ENCODE assay signal across 8 cellular contexts in genomic region chr9:89522261-89522978, GRCh38. TPM values are rescaled to one million over a fixed set of nuclear protein-coding genes. Genes with fewer than 3 reads are reported as not detected.
A peak's percentile ranks its signal among the peaks of the same experiment; 100 is the strongest.
DNase-seq lines count a peak whose midpoint lies in the region; ATAC-seq and TF ChIP-seq lines count a peak whose summit lies in the region.

No MANE protein-coding gene starts in this region.

- CTCF ChIA-PET in CD8-positive, alpha-beta T cell (lab: Charles Lee) = interaction anchor here (0.7 to 3.1 kb wide), 14 partner anchors 9 to 105 kb away, joined by 3 to 32 read pairs (median 6); no protein-coding TSS in a partner anchor

- peak overlapping the region; percentile 48 for H3K4me3 Mint-ChIP-seq in CD8-positive, alpha-beta T cell
- H3K4me3 Mint-ChIP-seq in stimulated activated naive CD8-positive, alpha-beta T cell treated with anti-CD3 and anti-CD28 coated beads, Interleukin-15, amount 100 ng/mL, for 72 hours = peak overlapping the region; percentile 63 to 85

- ATAC-seq in CD8-positive, alpha-beta T cell = peak; percentile 85
- peak; percentile 86 for ATAC-seq in GM21367 (IDR thresholded peaks at IDR 0.05; ENCODE audit: unreplicated experiment)
- ATAC-seq in heart right ventricle = peak in 6 of 8 donors; percentile 32 to 51 (median 44)
- ATAC-seq in stimulated activated naive CD8-positive, alpha-beta T cell treated with anti-CD3 and anti-CD28 coated beads, Interleukin-15, amount 100 ng/mL, for 72 hours = peak; percentile 94

- no peaks in the 10 kb centered on the region for H3K36me3 Mint-ChIP-seq in CD8-positive, alpha-beta T cell

- H3K36me3 ChIP-seq in CD8-positive, alpha-beta T cell (ENCODE audit: insufficient read depth, low read length) = no peaks in the 10 kb centered on the region
- H3K36me3 ChIP-seq in heart right ventricle = no peaks in the 10 kb centered on the region

- peaks cover 100% of the 10 kb centered on the region for H3K4me1 Mint-ChIP-seq in CD8-positive, alpha-beta T cell (ENCODE audit: low read depth)
- peaks cover 95% of the 10 kb centered on the region for H3K4me1 Mint-ChIP-seq in stimulated activated naive CD8-positive, alpha-beta T cell treated with anti-CD3 and anti-CD28 coated beads, Interleukin-15, amount 100 ng/mL, for 72 hours

- H3K9me3 Mint-ChIP-seq in CD8-positive, alpha-beta T cell = no peaks in the 10 kb centered on the region
- H3K9me3 Mint-ChIP-seq in stimulated activated naive CD8-positive, alpha-beta T cell treated with anti-CD3 and anti-CD28 coated beads, Interleukin-15, amount 100 ng/mL, for 72 hours = peaks cover 0 to under 1% of the 10 kb centered on the region in 2 donors

- intact Hi-C loops in CD8-positive, alpha-beta T cell (cut with DNase I, micrococcal nuclease) = loop anchor here (1.0 to 5.0 kb wide), 6 partner anchors 14 to 204 kb away; partner anchors contain the start of gene SECISBP2 (in 1 of the 2)
- intact Hi-C loops in heart right ventricle (cut with DNase I) = loop anchor here in 1 of 10 donors (10.0 kb wide), 1 partner anchor 128 kb away; no protein-coding TSS in a partner anchor

- H3K4me1 ChIP-seq in CD8-positive, alpha-beta T cell (ENCODE audit: insufficient read depth, low read length) = peaks cover 96% of the 10 kb centered on the region
- H3K4me1 ChIP-seq in heart right ventricle = peaks cover 0 to 85% (median 0%) of the 10 kb centered on the region in 9 donors

- POLR2A ChIA-PET in CD8-positive, alpha-beta T cell (lab: Charles Lee) = interaction anchor here (0.6 to 2.9 kb wide), 15 partner anchors 11 to 143 kb away, joined by 3 to 38 read pairs (median 7); partner anchors contain the start of gene SEMA4D

- 70 to 71% methylated on average over 12 of the region's 12 CpGs for WGBS in heart right ventricle, 2 donors

- no peaks in the 10 kb centered on the region for H3K9me3 ChIP-seq in CD8-positive, alpha-beta T cell (ENCODE audit: low read length)
- no peaks in the 10 kb centered on the region for H3K9me3 ChIP-seq in heart right ventricle

- in situ Hi-C loops in G401 (cut with HindIII; ENCODE audit: low sequenced_read_pairs) = no loop called here

- H3K27me3 Mint-ChIP-seq in CD8-positive, alpha-beta T cell (ENCODE audit: low read depth) = no peaks in the 10 kb centered on the region
- no peaks in the 10 kb centered on the region for H3K27me3 Mint-ChIP-seq in stimulated activated naive CD8-positive, alpha-beta T cell treated with anti-CD3 and anti-CD28 coated beads, Interleukin-15, amount 100 ng/mL, for 72 hours

- no peak for TF ChIP-seq CTCF in CD8-positive, alpha-beta T cell (IDR thresholded peaks at IDR 0.05)
- TF ChIP-seq CTCF in HL-60 (IDR thresholded peaks at IDR 0.05; ENCODE audit: insufficient read depth, low read length) = no peak
- no peak for TF ChIP-seq CTCF in heart right ventricle (IDR thresholded peaks at IDR 0.05)

- peak overlapping the region; percentile 95 for H3K27ac Mint-ChIP-seq in CD8-positive, alpha-beta T cell
- H3K27ac Mint-ChIP-seq in stimulated activated naive CD8-positive, alpha-beta T cell treated with anti-CD3 and anti-CD28 coated beads, Interleukin-15, amount 100 ng/mL, for 72 hours = peak overlapping the region; percentile 96 to 99

- H3K27me3 ChIP-seq in CD8-positive, alpha-beta T cell (ENCODE audit: insufficient read depth, low read length) = no peaks in the 10 kb centered on the region
- H3K27me3 ChIP-seq in HL-60 (ENCODE audit: insufficient read depth, poor library complexity, severe bottlenecking) (no peaks in the 10 kb centered on the region), heart right ventricle (no peaks in the 10 kb centered on the region)

- H3K4me3 ChIP-seq in CD8-positive, alpha-beta T cell (ENCODE audit: low read depth, low read length) = peak overlapping the region; percentile 4
- H3K4me3 ChIP-seq in HL-60 (replicated peaks; ENCODE audit: insufficient read depth, low read length) = no peak overlapping the region
- H3K4me3 ChIP-seq in heart right ventricle = no peak overlapping the region

- peak overlapping the region; percentile 60 for H3K27ac ChIP-seq in CD8-positive, alpha-beta T cell (ENCODE audit: low read depth, low read length)
- H3K27ac ChIP-seq in HL-60 (replicated peaks) = peak overlapping the region; percentile 78
- H3K27ac ChIP-seq in heart right ventricle = peak overlapping the region in 2 of 10 donors; percentile 4 to 88

- DNase-seq in CD8-positive, alpha-beta T cell = peak; percentile 46 to 89 (median 70)
- DNase-seq in HL-60 (ENCODE audit: low read depth in 1 of 2, low spot score in 1 of 2) = peak; percentile 78 to 95
- DNase-seq in activated CD4-positive, alpha-beta T cell treated with anti-CD3 and anti-CD28 coated beads for 4 hours = peak; percentile 67 to 72
- peak in 1 of 2 donors; percentile 26 for DNase-seq in heart right ventricle
- DNase-seq in stimulated activated naive CD8-positive, alpha-beta T cell treated with anti-CD3 and anti-CD28 coated beads, Interleukin-15, amount 100 ng/mL, for 72 hours = peak; percentile 68 to 79
- DNase-seq in G401 (ENCODE audit: low spot score) = no peak
- no peak for DNase-seq in epidermal melanocyte (ENCODE audit: insufficient read length, low spot score)

RNA-seq across cellular contexts. Expression of gene SEMA4D, which starts 24.5 kb away (rescaled TPM):
- total RNA-seq in CD8-positive, alpha-beta T cell = 100 to 1,000 TPM; 286 to 305 TPM
- 10 to 100 TPM; 16.2 to 51.0 (median 21.3) TPM for total RNA-seq in heart right ventricle
- polyA plus RNA-seq in heart right ventricle = 1 to 10 TPM; 2.3 to 8.9 TPM
- 2.2 and 2.3 TPM in 2 replicates for total RNA-seq in G401 (2014; rRNA removed; shearing (Covaris generic))

Comparison
In these comparisons a context has a peak if more than half of its experiments do, and no peak if none do; other contexts are left out.
1. DNase-seq: peak in CD8-positive, alpha-beta T cell (7 of 7), HL-60 (2 of 2), activated CD4-positive, alpha-beta T cell treated with anti-CD3 and anti-CD28 coated beads for 4 hours (2 of 2) and stimulated activated naive CD8-positive, alpha-beta T cell treated with anti-CD3 and anti-CD28 coated beads, Interleukin-15, amount 100 ng/mL, for 72 hours (2 of 2); none in G401 (single experiment) and epidermal melanocyte (single experiment).
2. RNA of gene SEMA4D, which starts 24.5 kb away (total RNA-seq): 286 to 305 TPM in CD8-positive, alpha-beta T cell; 16.2 to 51.0 TPM in heart right ventricle and 2.2 to 2.3 TPM in G401; every median in the first group is over 4 times any median in the second.
3. Peak in every context shown above with its lines, with median percentiles within 50 percentile points of each other: ATAC-seq.